Comparison of ENCODE assay signal across 8 cellular contexts in genomic region chr15:75625542-75626347, GRCh38. TPM values are rescaled to one million over a fixed set of nuclear protein-coding genes. Genes with fewer than 3 reads are reported as not detected.
DNase-seq lines count a peak whose midpoint lies in the region; ATAC-seq and TF ChIP-seq lines count a peak whose summit lies in the region.

Gene SNUPN (minus strand): TSS chr15:75625725. CDS start chr15:75621051, 4,674 bp downstream.

- H3K4me1 ChIP-seq in colonic mucosa: no peaks in the 10 kb centered on the region

- intact Hi-C loops in activated CD4-positive, alpha-beta T cell treated with anti-CD3 and anti-CD28 coated beads, Interleukin-2, amount 10 ng/mL, durations not matched to agents 24 days and 14 days (cut with micrococcal nuclease): loop anchor here (1.0 to 10.0 kb wide), 5 partner anchors 15 to 841 kb away; partner anchors contain the start of genes CSK, IMP3 and PTPN9
- intact Hi-C loops in colonic mucosa (cut with DNase I): no loop called here

- H3K4me1 Mint-ChIP-seq in activated CD4-positive, alpha-beta T cell treated with anti-CD3 and anti-CD28 coated beads, Interleukin-2, amount 10 ng/mL, durations not matched to agents 24 days and 14 days: peaks cover 34% of the 10 kb centered on the region

- peak within 1 kb of the TSS; percentile 81 for H3K4me3 ChIP-seq in colonic mucosa

- H3K36me3 Mint-ChIP-seq in activated CD4-positive, alpha-beta T cell treated with anti-CD3 and anti-CD28 coated beads, Interleukin-2, amount 10 ng/mL, durations not matched to agents 24 days and 14 days (ENCODE audit: low read depth): peaks cover 10% of the 10 kb centered on the region

- peak; percentile 91 for TF ChIP-seq POLR2A in GM19099 (IDR thresholded peaks at IDR 0.05; ENCODE audit: extremely low read depth, insufficient read length, low read depth)

- H3K4me3 Mint-ChIP-seq in activated CD4-positive, alpha-beta T cell treated with anti-CD3 and anti-CD28 coated beads, Interleukin-2, amount 10 ng/mL, durations not matched to agents 24 days and 14 days: peak within 1 kb of the TSS; percentile 93

- H3K36me3 ChIP-seq in colonic mucosa: no peaks in the 10 kb centered on the region

- no peaks in the 10 kb centered on the region for H3K9me3 Mint-ChIP-seq in activated CD4-positive, alpha-beta T cell treated with anti-CD3 and anti-CD28 coated beads, Interleukin-2, amount 10 ng/mL, durations not matched to agents 24 days and 14 days

- H3K27me3 ChIP-seq in colonic mucosa: no peaks in the 10 kb centered on the region
- H3K27me3 ChIP-seq in layer of hippocampus (ENCODE audit: control insufficient read depth, insufficient read depth, low read length): no peaks in the 10 kb centered on the region

- TF ChIP-seq CTCF in colonic mucosa (IDR thresholded peaks at IDR 0.05): no peak

- peak within 1 kb of the TSS; percentile 83 to 91 for H3K9ac ChIP-seq in colonic mucosa (ENCODE audit: low read depth in 2 of 2, low read length in 2 of 2)

- ATAC-seq in HG03442 (IDR thresholded peaks at IDR 0.05; ENCODE audit: unreplicated experiment): peak; percentile 70

- H3K27ac ChIP-seq in colonic mucosa (peak within 1 kb of the TSS; percentile 91), layer of hippocampus (ENCODE audit: low read depth, low read length) (peak within 1 kb of the TSS; percentile 98)

- H3K27me3 Mint-ChIP-seq in activated CD4-positive, alpha-beta T cell treated with anti-CD3 and anti-CD28 coated beads, Interleukin-2, amount 10 ng/mL, durations not matched to agents 24 days and 14 days: no peaks in the 10 kb centered on the region

- DNase-seq in AG20443 (ENCODE audit: low spot score): peak; percentile 97
- DNase-seq in NCI-H69 (lab: John Stamatoyannopoulos, UW): peak; percentile 94
- DNase-seq in activated CD4-positive, alpha-beta T cell treated with anti-CD3 and anti-CD28 coated beads, Interleukin-2, amount 10 ng/mL, durations not matched to agents 24 days and 14 days: peak; percentile 97
- peak; percentile 96 for DNase-seq in colonic mucosa
- peak; percentile 90 to 91 for DNase-seq in stimulated activated CD4-positive, alpha-beta T cell treated with anti-CD3 and anti-CD28 coated beads, Interleukin-1b, Interleukin-23, amount 100 ng/mL, for 4 hours (ENCODE audit: low read depth in 2 of 2)

- no peaks in the 10 kb centered on the region for H3K9me3 ChIP-seq in colonic mucosa

- peak within 1 kb of the TSS; percentile 94 for H3K27ac Mint-ChIP-seq in activated CD4-positive, alpha-beta T cell treated with anti-CD3 and anti-CD28 coated beads, Interleukin-2, amount 10 ng/mL, durations not matched to agents 24 days and 14 days

RNA-seq across cellular contexts. Expression of gene SNUPN, which starts in this region (rescaled TPM):
- 33.7 and 34.5 TPM in 2 replicates for total RNA-seq in activated CD4-positive, alpha-beta T cell treated with anti-CD3 and anti-CD28 coated beads, Interleukin-2, amount 10 ng/mL, durations not matched to agents 24 days and 14 days
- 10 to 100 TPM; 19.1 to 20.7 TPM for total RNA-seq in colonic mucosa

Comparison
In these comparisons a context has a peak if more than half of its experiments do, and no peak if none do; other contexts are left out.
1. Peak in every context shown above with its lines: DNase-seq, ATAC-seq, H3K4me3 ChIP-seq and H3K27ac ChIP-seq.